18 cellular contexts compared by ENCODE assay signal in the genomic region with DNA sequence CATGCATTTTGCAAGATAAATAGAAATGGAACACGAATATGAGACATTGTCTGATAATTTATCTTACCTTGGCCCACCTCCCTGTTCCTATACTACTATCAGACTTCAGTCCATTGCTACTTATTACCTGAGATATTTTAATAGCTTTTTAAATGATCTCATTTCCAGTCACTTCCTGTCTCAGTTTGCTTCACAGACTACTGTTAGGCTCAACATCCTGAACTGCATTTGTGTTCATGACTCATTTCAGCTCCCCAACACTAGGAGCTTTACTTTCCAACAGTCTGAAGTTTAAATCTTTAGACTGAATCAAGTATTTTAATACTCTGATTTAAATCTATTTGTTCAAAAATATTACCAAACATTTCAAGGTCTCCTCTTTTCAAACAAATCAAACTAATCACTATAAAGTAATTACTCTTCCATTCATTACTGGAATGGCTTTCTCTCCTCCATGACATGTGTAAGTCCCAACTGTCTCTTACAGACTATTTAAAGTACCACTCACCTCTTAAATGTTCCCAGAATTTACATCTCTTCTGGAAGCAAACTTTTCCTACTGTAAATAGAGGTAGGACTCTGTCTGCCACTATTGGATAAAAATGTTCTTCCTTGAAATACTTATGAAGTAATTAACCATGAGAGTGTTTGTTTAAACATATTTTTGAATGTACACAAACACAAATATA.
DNase-seq lines count a peak whose midpoint lies in the region; ATAC-seq and TF ChIP-seq lines count a peak whose summit lies in the region.
"Had no signal": no experiment of that assay in that cellular context is flagged by ENCODE, and none has a peak within 500 bp of the region (broad histone marks: within the 10 kb centered on the region; RNA-seq: fewer than 3 reads in every experiment).

No MANE protein-coding gene starts in this region.

- no peaks in the 10 kb centered on the region for H3K36me3 Mint-ChIP-seq in activated T-cell treated with anti-CD3 and anti-CD28 coated beads, Interleukin-2, amount 50 U/mL, for 4 hours (ENCODE audit: insufficient read depth)
- H3K36me3 Mint-ChIP-seq: naive thymus-derived CD4-positive, alpha-beta T cell had no signal

- peak; percentile 43 for ATAC-seq in HG03565 (IDR thresholded peaks at IDR 0.05; ENCODE audit: unreplicated experiment)
- ATAC-seq in activated T-cell treated with anti-CD3 and anti-CD28 coated beads, Interleukin-2, amount 50 U/mL, for 4 hours: no peak
- no peak for ATAC-seq in GM19395 (IDR thresholded peaks at IDR 0.05; ENCODE audit: unreplicated experiment)
- ATAC-seq: GM12878; left lobe of liver; naive thymus-derived CD4-positive, alpha-beta T cell had no signal

- no peaks in the 10 kb centered on the region for H3K27me3 Mint-ChIP-seq in activated T-cell treated with anti-CD3 and anti-CD28 coated beads, Interleukin-2, amount 50 U/mL, for 4 hours (ENCODE audit: low read depth)
- H3K27me3 Mint-ChIP-seq: naive thymus-derived CD4-positive, alpha-beta T cell had no signal

- H3K4me3 Mint-ChIP-seq in activated T-cell treated with anti-CD3 and anti-CD28 coated beads, Interleukin-2, amount 50 U/mL, for 4 hours: no peak overlapping the region
- H3K4me3 Mint-ChIP-seq: naive thymus-derived CD4-positive, alpha-beta T cell had no signal

- H3K4me3 ChIP-seq in epithelial cell of proximal tubule (ENCODE audit: low read depth, low read length): no peak overlapping the region
- H3K4me3 ChIP-seq in skeletal muscle cell (ENCODE audit: low read depth, low read length): no peak overlapping the region
- H3K4me3 ChIP-seq: GM12878, thoracic aorta had no signal

- TF ChIP-seq CTCF in epithelial cell of proximal tubule (conservative IDR thresholded peaks at IDR 0.05; ENCODE audit: low read depth, low read length): no peak

- H3K9me3 Mint-ChIP-seq in activated T-cell treated with anti-CD3 and anti-CD28 coated beads, Interleukin-2, amount 50 U/mL, for 4 hours: no peaks in the 10 kb centered on the region

- H3K4me1 Mint-ChIP-seq in activated T-cell treated with anti-CD3 and anti-CD28 coated beads, Interleukin-2, amount 50 U/mL, for 4 hours (ENCODE audit: low read depth): no peaks in the 10 kb centered on the region
- H3K4me1 Mint-ChIP-seq: naive thymus-derived CD4-positive, alpha-beta T cell had no signal

- DNase-seq in SK-N-DZ (ENCODE audit: low spot score): peak; percentile 27
- peak; percentile 40 for DNase-seq in epithelial cell of proximal tubule (ENCODE audit: low read depth)
- DNase-seq in skeletal muscle cell (ENCODE audit: low read depth): peak; percentile 16
- DNase-seq in activated T-cell treated with anti-CD3 and anti-CD28 coated beads, Interleukin-2, amount 50 U/mL, for 4 hours: no peak
- no peak for DNase-seq in HUDEP-2 (lab: John Stamatoyannopoulos, UW; ENCODE audit: unreplicated experiment in 76 of 76)
- DNase-seq in ecto neural progenitor cell (ENCODE audit: low spot score): no peak
- DNase-seq: activated CD4-positive, CD25-positive, alpha-beta regulatory T cell; activated naive CD4-positive, alpha-beta T cell treated with anti-CD3 and anti-CD28 coated beads, Interleukin-2, amount 50 U/mL, for 16 hours; cerebellar nuclear complex; erythroblast; hippocampal formation; naive thymus-derived CD4-positive, alpha-beta T cell; NCI-H2171 had no signal

Comparison
In these comparisons a context has a peak if more than half of its experiments do, and no peak if none do; other contexts are left out.
1. DNase-seq: peak in SK-N-DZ (single experiment), epithelial cell of proximal tubule (single experiment) and skeletal muscle cell (single experiment); none in activated T-cell treated with anti-CD3 and anti-CD28 coated beads, Interleukin-2, amount 50 U/mL, for 4 hours (single experiment), HUDEP-2 (0 of 76) and ecto neural progenitor cell (single experiment).